In the genomic region with DNA sequence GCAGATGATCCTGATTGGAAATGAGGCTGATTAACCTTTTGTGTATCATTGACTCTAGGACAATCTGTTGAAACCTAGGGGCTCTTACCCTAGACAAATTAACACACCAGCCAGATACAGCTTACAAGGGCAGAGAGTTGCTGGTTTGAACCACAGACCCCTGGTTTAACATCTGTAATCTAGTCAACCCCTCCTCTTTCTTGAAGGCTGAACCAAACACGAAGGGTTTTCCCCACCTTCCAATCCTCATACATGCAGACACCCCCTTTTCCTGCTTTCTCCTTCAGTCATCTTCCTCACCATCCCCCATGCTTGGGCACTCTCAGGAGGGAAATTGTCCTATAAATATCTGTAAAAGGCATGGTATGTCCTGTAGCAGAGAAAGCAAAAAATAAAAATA, we compare ENCODE assay signal across 8 cellular contexts.
DNase-seq lines count a peak whose midpoint lies in the region; ATAC-seq, FAIRE-seq and TF ChIP-seq lines count a peak whose summit lies in the region.

No MANE protein-coding gene starts in this region.

- no peaks in the 10 kb centered on the region for H3K36me3 Mint-ChIP-seq in activated T-helper 17 cell treated with anti-CD3 and anti-CD28 coated beads, Interleukin-2, amount 50 U/mL, for 72 hours (ENCODE audit: low read depth)

- peak overlapping the region in 1 of 12 donors; percentile 18 for H3K4me3 ChIP-seq in heart left ventricle
- no peak overlapping the region for H3K4me3 ChIP-seq in keratinocyte (ENCODE audit: control insufficient read depth in 2 of 3, extremely low read depth in 1 of 3, insufficient read depth in 2 of 3, low read depth in 1 of 3, low read length in 3 of 3)
- no peak overlapping the region for H3K4me3 ChIP-seq in tibial artery
- H3K4me3 ChIP-seq in transverse colon, result no peak overlapping the region

- dilution Hi-C loops in keratinocyte (cut with MboI; ENCODE audit: extremely low pct_ligation_motif_present, low sequenced_read_pairs), result no loop called here

- peak overlapping the region; percentile 71 for H3K4me3 Mint-ChIP-seq in activated T-helper 17 cell treated with anti-CD3 and anti-CD28 coated beads, Interleukin-2, amount 50 U/mL, for 72 hours

- H3K27ac Mint-ChIP-seq in activated T-helper 17 cell treated with anti-CD3 and anti-CD28 coated beads, Interleukin-2, amount 50 U/mL, for 72 hours, result peak overlapping the region; percentile 65

- H3K36me3 ChIP-seq in heart left ventricle (no peaks in the 10 kb centered on the region), keratinocyte (ENCODE audit: control insufficient read depth in 2 of 2, extremely low read depth in 1 of 2, insufficient read depth in 2 of 2, low read length in 2 of 2) (no peaks in the 10 kb centered on the region), tibial artery (no peaks in the 10 kb centered on the region), transverse colon (no peaks in the 10 kb centered on the region)

- H2AFZ ChIP-seq in keratinocyte (ENCODE audit: control insufficient read depth, low read length), result no peak overlapping the region

- H3K9me3 Mint-ChIP-seq in activated T-helper 17 cell treated with anti-CD3 and anti-CD28 coated beads, Interleukin-2, amount 50 U/mL, for 72 hours, result no peaks in the 10 kb centered on the region

- intact Hi-C loops in heart left ventricle (cut with DNase I) (loop anchor here in 5 of 10 donors (5.0 to 10.0 kb wide), 3 partner anchors 92 to 125 kb away; partner anchors contain the start of gene HIF1A (in 2 of the 5)), cardiac septum (cut with DNase I) (loop anchor here (10.0 kb wide), 1 partner anchor 125 kb away; the partner anchor contains the start of gene HIF1A), tibial artery (cut with DNase I; ENCODE audit: low total_unique reads) (no loop called here), transverse colon (cut with DNase I; ENCODE audit: low total_unique reads) (no loop called here)

- H3K4me2 ChIP-seq in keratinocyte (ENCODE audit: control insufficient read depth, extremely low read depth, insufficient read depth, low read depth, low read length), result peak overlapping the region; percentile 63

- H3K4me1 Mint-ChIP-seq in activated T-helper 17 cell treated with anti-CD3 and anti-CD28 coated beads, Interleukin-2, amount 50 U/mL, for 72 hours, result peaks cover 47% of the 10 kb centered on the region

- TF ChIP-seq POLR2A in heart left ventricle (IDR thresholded peaks at IDR 0.05), result no peak
- no peak for TF ChIP-seq POLR2A in transverse colon (IDR thresholded peaks at IDR 0.05)

- H3K79me2 ChIP-seq in keratinocyte (ENCODE audit: control insufficient read depth, insufficient read depth, low read length), result no peaks in the 10 kb centered on the region

- H3K9ac ChIP-seq in keratinocyte (ENCODE audit: control insufficient read depth, extremely low read depth, insufficient read depth, low read length), result peak overlapping the region; percentile 2

- no peaks in the 10 kb centered on the region for H3K9me3 ChIP-seq in heart left ventricle
- H3K9me3 ChIP-seq in keratinocyte (ENCODE audit: control insufficient read depth, low read depth, low read length), result no peaks in the 10 kb centered on the region
- no peaks in the 10 kb centered on the region for H3K9me3 ChIP-seq in tibial artery
- no peaks in the 10 kb centered on the region for H3K9me3 ChIP-seq in transverse colon

- no peaks in the 10 kb centered on the region for H3K27me3 Mint-ChIP-seq in activated T-helper 17 cell treated with anti-CD3 and anti-CD28 coated beads, Interleukin-2, amount 50 U/mL, for 72 hours

- H3K4me1 ChIP-seq in heart left ventricle (peaks cover 6 to 91% (median 36%) of the 10 kb centered on the region in 12 donors), keratinocyte (ENCODE audit: control insufficient read depth, extremely low read depth, insufficient read depth, low read length) (peaks cover 76% of the 10 kb centered on the region), tibial artery (peaks cover 0 to 58% (median 42%) of the 10 kb centered on the region in 4 donors), transverse colon (peaks cover 4 to 29% (median 21%) of the 10 kb centered on the region in 4 donors)

- no peak for ATAC-seq in heart left ventricle
- no peak for ATAC-seq in activated T-helper 17 cell treated with anti-CD3 and anti-CD28 coated beads, Interleukin-2, amount 50 U/mL, for 72 hours (replicated peaks)

- WGBS in heart left ventricle, 4 donors, result 59 to 67% (median 62%) methylated on average over 1 of the region's 1 CpG
- 83 to 91% methylated on average over 1 of the region's 1 CpG for WGBS in transverse colon (ENCODE audit: low coverage in 1 of 2), 2 donors

- no peak for TF ChIP-seq EP300 in transverse colon (IDR thresholded peaks at IDR 0.05; ENCODE audit: low read depth)

- no peaks in the 10 kb centered on the region for H4K20me1 ChIP-seq in keratinocyte (ENCODE audit: control insufficient read depth, extremely low read depth, insufficient read depth, low read length)

- no peaks in the 10 kb centered on the region for H3K27me3 ChIP-seq in heart left ventricle
- H3K27me3 ChIP-seq in keratinocyte (ENCODE audit: control insufficient read depth, extremely low read depth, insufficient read depth, low read length), result no peaks in the 10 kb centered on the region
- H3K27me3 ChIP-seq in tibial artery, result no peaks in the 10 kb centered on the region
- H3K27me3 ChIP-seq in transverse colon, result no peaks in the 10 kb centered on the region

- TF ChIP-seq CTCF in heart left ventricle (IDR thresholded peaks at IDR 0.05) (no peak), keratinocyte (optimal IDR thresholded peaks at IDR 0.05 in 1 of 3, IDR thresholded peaks at IDR 0.05 in 1 of 3, conservative IDR thresholded peaks at IDR 0.05 in 1 of 3; ENCODE audit: extremely low read depth in 1 of 3, insufficient read depth in 2 of 3, low read length in 3 of 3) (no peak), tibial artery (IDR thresholded peaks at IDR 0.05) (no peak), transverse colon (IDR thresholded peaks at IDR 0.05) (no peak)

- no peak for DNase-seq in heart left ventricle
- no peak for DNase-seq in cardiac septum (ENCODE audit: low spot score)
- DNase-seq in keratinocyte (ENCODE audit: low read depth, low spot score), result no peak
- no peak for DNase-seq in tibial artery
- no peak for DNase-seq in caudate nucleus (lab: John Stamatoyannopoulos, UW)
- DNase-seq in NCI-H2227 treated with DMSO at 0.1 percent for 48 hours (lab: John Stamatoyannopoulos, UW), result no peak
- no peak for DNase-seq in transverse colon

- no peaks in the 10 kb centered on the region for H3K9me1 ChIP-seq in keratinocyte (ENCODE audit: control insufficient read depth, extremely low read depth, insufficient read depth, low read length)

- FAIRE-seq in keratinocyte (lab: Jason Lieb, UNC), result no peak

- H3K27ac ChIP-seq in heart left ventricle (peak overlapping the region; percentile 56 to 87 (median 74)), keratinocyte (ENCODE audit: control insufficient read depth, insufficient read depth, low read length) (peak overlapping the region; percentile 40), tibial artery (peak overlapping the region; percentile 48 to 65), caudate nucleus (ENCODE audit: low read depth, low read length) (no peak overlapping the region), transverse colon (peak overlapping the region in 2 of 4 donors; percentile 36 to 40)

- in situ Hi-C loops in transverse colon (cut with MboI; ENCODE audit: low pct_ligation_motif_present in 1 of 4, low pct_unique_long_range_greater_than_20kb in 1 of 4, low sequenced_read_pairs in 3 of 4), result no loop called here
